8 cellular contexts compared by ENCODE assay signal in the genomic region with DNA sequence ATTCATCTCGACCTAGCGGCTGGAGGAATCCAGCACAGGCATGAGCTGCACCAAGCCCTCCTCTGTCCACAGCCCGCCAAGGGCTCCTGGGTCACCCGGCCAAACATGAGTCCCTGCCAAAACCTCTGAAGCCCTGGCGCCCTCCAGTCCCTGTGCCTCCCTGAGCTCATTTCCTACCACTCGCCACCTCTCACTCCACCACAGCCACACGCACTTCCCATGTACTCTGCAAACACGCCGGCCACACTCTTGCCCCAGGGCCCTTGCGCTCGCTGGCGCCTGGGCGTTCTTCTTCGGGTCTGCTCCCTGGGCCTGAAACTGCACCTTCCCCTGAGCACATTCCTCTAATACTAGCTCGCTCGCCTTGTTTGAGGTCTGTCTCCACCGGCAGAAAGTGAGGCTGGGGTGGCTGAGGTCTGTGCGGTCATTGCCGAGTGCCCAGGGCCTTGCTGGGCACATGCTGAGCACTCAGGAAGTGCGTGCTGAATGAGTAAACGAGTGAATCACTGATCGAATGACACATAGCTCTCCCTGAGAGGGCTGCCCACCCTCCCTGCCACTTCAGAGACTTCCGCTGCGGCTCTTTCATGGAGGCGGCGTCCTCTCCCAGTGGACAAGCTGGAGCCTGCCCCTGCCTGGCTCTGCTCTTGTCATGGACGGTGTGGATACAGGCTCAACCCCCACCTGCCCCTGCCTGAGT. TPM values are rescaled to one million over a fixed set of nuclear protein-coding genes. Genes with fewer than 3 reads are reported as not detected.
DNase-seq lines count a peak whose midpoint lies in the region; ATAC-seq and TF ChIP-seq lines count a peak whose summit lies in the region.
"Had no signal": no experiment of that assay in that cellular context is flagged by ENCODE, and none has a peak within 500 bp of the region (broad histone marks: within the 10 kb centered on the region; RNA-seq: fewer than 3 reads in every experiment).

No MANE protein-coding gene starts in this region.

- peaks cover 0 to 5% (median 0%) of the 10 kb centered on the region in 4 donors for H3K4me1 ChIP-seq in upper lobe of left lung

- H3K4me3 ChIP-seq in fibroblast of pulmonary artery (replicated peaks; ENCODE audit: low read depth, low read length) (no peak overlapping the region), upper lobe of left lung (no peak overlapping the region)

- DNase-seq in HT-29 (ENCODE audit: low spot score) (peak; percentile 75), RPMI8226 (peak; percentile 13), fibroblast of pulmonary artery (ENCODE audit: low read depth) (peak; percentile 66), upper lobe of left lung (peak; percentile 70 to 78)
- DNase-seq in stimulated activated CD4-positive, alpha-beta T cell treated with anti-CD3 and anti-CD28 coated beads, Interleukin-4, amount 100 ng/mL, for 1 hour, result no peak

- H3K9me3 ChIP-seq in upper lobe of left lung, result no peaks in the 10 kb centered on the region

- WGBS in upper lobe of left lung, 2 donors, result 58 to 71% methylated on average over 22 to 25 of the region's 27 CpGs

- TF ChIP-seq CTCF in fibroblast of pulmonary artery (IDR thresholded peaks at IDR 0.05; ENCODE audit: low read length, missing control alignments) (no peak), upper lobe of left lung (IDR thresholded peaks at IDR 0.05) (no peak)

- H3K27ac ChIP-seq in upper lobe of left lung, result peak overlapping the region in 2 of 4 donors; percentile 21 to 52

- no peak for TF ChIP-seq POLR2A in upper lobe of left lung (IDR thresholded peaks at IDR 0.05)

- H3K36me3 ChIP-seq in upper lobe of left lung, result no peaks in the 10 kb centered on the region

- no peak for TF ChIP-seq EP300 in upper lobe of left lung (IDR thresholded peaks at IDR 0.05)

- no peaks in the 10 kb centered on the region for H3K27me3 ChIP-seq in upper lobe of left lung

- ATAC-seq in upper lobe of left lung (ENCODE audit: low FRiP score in 2 of 2) (peak; percentile 36 to 71), HG03432 (IDR thresholded peaks at IDR 0.05; ENCODE audit: unreplicated experiment) (no peak), HG03108 (IDR thresholded peaks at IDR 0.05; ENCODE audit: unreplicated experiment) (no peak)

RNA-seq across cellular contexts. Expression of a gene that starts 33.7 kb away (rescaled TPM):
- total RNA-seq in HT-29 (2014; rRNA removed; shearing (Covaris generic)), result not detected in 2 replicates
- total RNA-seq in upper lobe of left lung, result 1 to 10 TPM in 2 of 6 donors, not detected in 4; 1.7 to 1.8 TPM
- total RNA-seq: natural killer cell treated with Interleukin-12 subunit alpha and Interleukin-12 subunit beta and Interleukin-15 and Interleukin-18, amount 100 ng/mL, for 72 hours had no signal

Comparison
In these comparisons a context has a peak if more than half of its experiments do, and no peak if none do; other contexts are left out.
1. ATAC-seq: peak in upper lobe of left lung (2 of 2); none in HG03432 (single experiment) and HG03108 (single experiment).